In the genomic region with DNA sequence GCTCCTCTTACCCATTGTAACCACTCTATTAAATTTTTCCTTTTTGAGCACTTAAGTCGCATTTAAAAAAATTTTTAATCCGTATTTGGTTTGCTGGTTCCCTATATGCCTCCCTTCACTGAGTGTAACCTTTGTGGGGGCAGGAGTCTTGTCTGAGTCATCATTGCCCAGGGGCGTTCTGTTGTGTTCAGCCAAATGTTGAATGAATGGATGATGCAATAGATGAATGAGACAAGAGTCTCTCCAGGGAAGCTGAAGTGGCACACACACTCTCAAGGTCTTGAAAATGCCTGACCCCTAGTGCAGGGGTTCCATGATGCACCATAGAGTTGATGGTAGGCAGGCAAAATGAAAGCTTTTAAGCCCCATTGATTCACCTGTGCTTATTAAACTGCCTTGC, we compare ENCODE assay signal across 20 cellular contexts.
A peak's percentile ranks its signal among the peaks of the same experiment; 100 is the strongest.
DNase-seq lines count a peak whose midpoint lies in the region; ATAC-seq, FAIRE-seq and TF ChIP-seq lines count a peak whose summit lies in the region.
"Had no signal": no experiment of that assay in that cellular context is flagged by ENCODE, and none has a peak within 500 bp of the region (broad histone marks: within the 10 kb centered on the region; RNA-seq: fewer than 3 reads in every experiment).

No MANE protein-coding gene starts in this region.

- POLR2A ChIA-PET in HepG2 (lab: Yijun Ruan, JAX) (no interaction called here), H1 (lab: Charles Lee; ENCODE audit: partially characterized antibody) (no interaction called here)

- in situ Hi-C loops in HepG2 (cut with HindIII; ENCODE audit: extremely low pct_ligation_motif_present, low pct_unique_long_range_greater_than_20kb): no loop called here

- no peak overlapping the region for H2BK20ac ChIP-seq in H1 (ENCODE audit: low read length)

- no TSS peak for BruUV-seq in HepG2 (replicated peaks; lab: Mats Ljungman, UMichigan)

- H3K23ac ChIP-seq in H1 (ENCODE audit: insufficient read length): no peak overlapping the region

- H3K9ac ChIP-seq in HepG2 (ENCODE audit: insufficient read depth, low read depth, low read length) (no peak overlapping the region), H1 (replicated peaks in 1 of 4; ENCODE audit: extremely low read depth in 1 of 4, low read depth in 3 of 4, low read length in 3 of 4) (no peak overlapping the region)
- H3K9ac ChIP-seq: GM23248, KMS-11 had no signal

- no peaks in the 10 kb centered on the region for H3K4me1 ChIP-seq in HepG2 (ENCODE audit: insufficient read depth, low read length)
- no peaks in the 10 kb centered on the region for H3K4me1 ChIP-seq in right lobe of liver
- peaks cover 1 to 5% (median 4%) of the 10 kb centered on the region in 4 experiments; a peak in 4 of 7 replicates for H3K4me1 ChIP-seq in H1 (replicated peaks in 1 of 4; ENCODE audit: control insufficient read depth in 3 of 4, insufficient read depth in 4 of 4, low read length in 3 of 4)
- H3K4me1 ChIP-seq in tibial artery: no peaks in the 10 kb centered on the region
- H3K4me1 ChIP-seq: A549, SJSA1 had no signal

- H3K4me2 ChIP-seq in HepG2 (ENCODE audit: low read depth, low read length): no peak overlapping the region
- no peak overlapping the region for H3K4me2 ChIP-seq in H1 (ENCODE audit: insufficient read depth in 1 of 2, low read depth in 2 of 2, low read length in 2 of 2)
- H3K4me2 ChIP-seq: A549, KMS-11, PC-9 had no signal

- H3K23me2 ChIP-seq in H1 (ENCODE audit: low read depth, low read length): no peaks in the 10 kb centered on the region

- no peak overlapping the region for H4K91ac ChIP-seq in H1 (replicated peaks; ENCODE audit: insufficient read length, low read length)

- H3K36me3 ChIP-seq in HepG2 (replicated peaks in 1 of 2; ENCODE audit: control insufficient read depth in 1 of 2, insufficient read depth in 2 of 2, low read length in 2 of 2) (no peaks in the 10 kb centered on the region), right lobe of liver (no peaks in the 10 kb centered on the region), H1 (ENCODE audit: control insufficient read depth in 2 of 4, insufficient read depth in 4 of 4, low read length in 3 of 4) (no peaks in the 10 kb centered on the region), tibial artery (no peaks in the 10 kb centered on the region)
- H3K36me3 ChIP-seq: SJSA1 had no signal

- TF ChIP-seq CTCF in HepG2 (CRISPR knock-in tag; IDR thresholded peaks at IDR 0.05) (no peak), right lobe of liver (IDR thresholded peaks at IDR 0.05) (no peak), H1 (IDR thresholded peaks at IDR 0.05; ENCODE audit: control extremely low read depth in 1 of 3, insufficient read depth in 1 of 3, low read depth in 1 of 3, low read length in 3 of 3) (no peak), tibial artery (IDR thresholded peaks at IDR 0.05) (no peak)

- no peak overlapping the region for H3K4ac ChIP-seq in H1 (replicated peaks; ENCODE audit: insufficient read length, low read depth, low read length)

- WGBS in HepG2 (ENCODE audit: low lambda C conversion rate): 0% methylated on average over 3 of the region's 3 CpGs
- 65% methylated on average over 3 of the region's 3 CpGs for WGBS in right lobe of liver (ENCODE audit: insufficient coverage, low coverage, low lambda C conversion rate, missing lambda C conversion rate)
- 82% methylated on average over 3 of the region's 3 CpGs; no CpG with 5 or more reads in 1 of the 2 experiments for WGBS in H1 (ENCODE audit: extremely low coverage in 1 of 2, insufficient coverage in 1 of 2, insufficient read length in 1 of 2, insufficient replicate concordance in 2 of 2, low coverage in 1 of 2, low lambda C conversion rate in 2 of 2, missing lambda C conversion rate in 1 of 2), 2 experiments

- no peak overlapping the region for H4K5ac ChIP-seq in H1 (ENCODE audit: insufficient read length, low read depth, low read length)

- H3K18ac ChIP-seq in H1 (ENCODE audit: extremely low read depth, low read length): no peak overlapping the region

- H2AFZ ChIP-seq in HepG2 (ENCODE audit: low read length) (no peak overlapping the region), H1 (ENCODE audit: low read length) (no peak overlapping the region)
- H2AFZ ChIP-seq: GM23248, PC-9 had no signal

- no peak for TF ChIP-seq EP300 in HepG2 (IDR thresholded peaks at IDR 0.05; ENCODE audit: low read depth in 2 of 2, low read length in 2 of 2)
- no peak for TF ChIP-seq EP300 in HepG2 (CRISPR knock-in tag; IDR thresholded peaks at IDR 0.05; ENCODE audit: borderline replicate concordance)
- TF ChIP-seq EP300 in H1 (IDR thresholded peaks at IDR 0.05; ENCODE audit: borderline replicate concordance in 1 of 2, low read depth in 2 of 2, low read length in 2 of 2): no peak

- TF ChIP-seq RAD21 in HepG2 (CRISPR knock-in tag; IDR thresholded peaks at IDR 0.05): no peak
- no peak for TF ChIP-seq RAD21 in H1 (IDR thresholded peaks at IDR 0.05 in 1 of 2, conservative IDR thresholded peaks at IDR 0.05 in 1 of 2; ENCODE audit: low read depth in 2 of 2, low read length in 2 of 2)

- no peak for DNase-seq in HepG2 (ENCODE audit: low spot score)
- DNase-seq in right lobe of liver: no peak
- peak; percentile 76 for DNase-seq in NCI-H2227 treated with DMSO at 0.1 percent for 48 hours (lab: John Stamatoyannopoulos, UW)
- no peak for DNase-seq in H1 (ENCODE audit: low read depth in 1 of 2, low spot score in 2 of 2)
- no peak for DNase-seq in tibial artery
- no peak for DNase-seq in NCI-H2029 (lab: John Stamatoyannopoulos, UW)
- DNase-seq in ecto neural progenitor cell (ENCODE audit: low spot score): no peak
- DNase-seq: AML-193, COR-L47, GM23248, NCI-H1105, NCI-H1694, NCI-H2107, NCI-H526 treated with DMSO at 0.1 percent for 48 hours, PC-9, SW 1271 had no signal

- H2BK120ac ChIP-seq in H1 (replicated peaks; ENCODE audit: low read depth, low read length): no peak overlapping the region

- H2AK5ac ChIP-seq in H1 (ENCODE audit: low read depth, low read length): no peak overlapping the region

- H3K79me2 ChIP-seq in HepG2 (ENCODE audit: insufficient read depth, low read length) (no peaks in the 10 kb centered on the region), H1 (ENCODE audit: control insufficient read depth in 1 of 2, insufficient read depth in 2 of 2, low read length in 2 of 2) (no peaks in the 10 kb centered on the region)

- H3K79me1 ChIP-seq in H1 (ENCODE audit: low read depth, low read length): no peaks in the 10 kb centered on the region

- H3K4me3 ChIP-seq in HepG2 (replicated peaks in 1 of 3; ENCODE audit: insufficient read depth in 1 of 3, low read depth in 2 of 3, low read length in 3 of 3) (no peak overlapping the region), right lobe of liver (no peak overlapping the region), H1 (ENCODE audit: extremely low read depth in 1 of 4, insufficient read depth in 2 of 4, low read depth in 3 of 4, low read length in 4 of 4) (no peak overlapping the region), tibial artery (no peak overlapping the region)
- H3K4me3 ChIP-seq: A549, GM23248, PC-9, SJSA1 had no signal

- no peak for ATAC-seq in HepG2
- ATAC-seq in right lobe of liver: no peak
- ATAC-seq: A549 had no signal

- no peak overlapping the region for H3K14ac ChIP-seq in H1 (ENCODE audit: insufficient read length)

- intact Hi-C loops in HepG2 (cut with micrococcal nuclease; ENCODE audit: unreplicated experiment): no loop called here
- intact Hi-C loops in right lobe of liver (cut with DNase I): no loop called here
- intact Hi-C loops in tibial artery (cut with DNase I; ENCODE audit: low total_unique reads): no loop called here

- H3K27ac ChIP-seq in HepG2 (ENCODE audit: extremely low read length, insufficient read depth, low read length) (no peak overlapping the region), right lobe of liver (no peak overlapping the region), H1 (ENCODE audit: low read depth, low read length) (no peak overlapping the region), tibial artery (no peak overlapping the region)
- H3K27ac ChIP-seq: A549, GM23248, KMS-11, PC-9, SJSA1 had no signal

- H2BK15ac ChIP-seq in H1 (ENCODE audit: low read length): no peak overlapping the region

- CTCF ChIA-PET in HepG2 (lab: Yijun Ruan, JAX; ENCODE audit: low intra/inter-chr PET ratio, low total read pairs): no interaction called here
- CTCF ChIA-PET in H1 (lab: Charles Lee; ENCODE audit: partially characterized antibody): interaction anchor here (1.2 kb wide), 1 partner anchor 59 kb away, joined by 3 read pairs; no protein-coding TSS in a partner anchor

- no peak overlapping the region for H2BK5ac ChIP-seq in H1 (ENCODE audit: low read depth, low read length)

- H4K20me1 ChIP-seq in HepG2 (ENCODE audit: insufficient read depth, low read length): no peaks in the 10 kb centered on the region
- no peaks in the 10 kb centered on the region for H4K20me1 ChIP-seq in H1 (replicated peaks in 1 of 2; ENCODE audit: control insufficient read depth in 1 of 2, insufficient read depth in 2 of 2, low read length in 2 of 2)

- H3K9me3 ChIP-seq in HepG2 (ENCODE audit: low read length) (0 out of 2 replicates have a peak, but pooled peaks cover 7% of the 10 kb centered on the region), right lobe of liver (no peaks in the 10 kb centered on the region), H1 (ENCODE audit: insufficient read depth in 2 of 2, low read depth in 1 of 2, low read length in 1 of 2) (no peaks in the 10 kb centered on the region; a peak in 1 of 4 replicates), tibial artery (no peaks in the 10 kb centered on the region)
- H3K9me3 ChIP-seq: A549, SJSA1 had no signal

- no peak overlapping the region for H4K8ac ChIP-seq in H1 (ENCODE audit: extremely low read depth, insufficient read depth, low read length)

- FAIRE-seq in HepG2 (lab: Jason Lieb, UNC) (no peak), H1 (lab: Jason Lieb, UNC) (no peak)
- FAIRE-seq: A549, G401.6 had no signal

- no peak overlapping the region for H3K56ac ChIP-seq in H1 (replicated peaks; ENCODE audit: insufficient read length, low read depth, low read length)

- H3K27me3 ChIP-seq in HepG2 (ENCODE audit: control insufficient read depth in 1 of 2, insufficient read depth in 2 of 2, low read length in 2 of 2) (no peaks in the 10 kb centered on the region), right lobe of liver (no peaks in the 10 kb centered on the region), H1 (replicated peaks in 1 of 4; ENCODE audit: control insufficient read depth in 3 of 4, extremely low read depth in 1 of 4, insufficient read depth in 3 of 4, low read length in 3 of 4) (no peaks in the 10 kb centered on the region), tibial artery (no peaks in the 10 kb centered on the region)
- H3K27me3 ChIP-seq: SJSA1 had no signal

- no peak for TF ChIP-seq POLR2A in HepG2 (IDR thresholded peaks at IDR 0.05; ENCODE audit: insufficient read depth in 1 of 2, low read depth in 2 of 2, low read length in 2 of 2)
- TF ChIP-seq POLR2A in right lobe of liver (IDR thresholded peaks at IDR 0.05): no peak
- TF ChIP-seq POLR2A in H1 (IDR thresholded peaks at IDR 0.05; ENCODE audit: control extremely low read depth in 1 of 2, low read depth in 2 of 2, low read length in 2 of 2): no peak

- H2BK12ac ChIP-seq in H1 (ENCODE audit: low read depth, low read length): no peak overlapping the region

TF ChIP-seq in HepG2, 621 proteins besides CTCF, POLR2A, EP300 and RAD21 (continues in another document):
- TF ChIP-seq TAF1 (CRISPR knock-in tag; IDR thresholded peaks at IDR 0.05): no peak

TF ChIP-seq in H1, 55 proteins besides CTCF, POLR2A, EP300 and RAD21 (continues in another document):
- TF ChIP-seq SUZ12 (IDR thresholded peaks at IDR 0.05; ENCODE audit: low read length): no peak
- peak; percentile 38; the same call in 1 of the 2 replicates for TF ChIP-seq CEBPB (IDR thresholded peaks at IDR 0.05; ENCODE audit: low read depth, low read length)

Comparison
In these comparisons a context has a peak if more than half of its experiments do, and no peak if none do; other contexts are left out.
1. Of the 41 proteins assayed by ChIP-seq in both HepG2 and H1: peak only in HepG2: none; only in H1: none; in both: CEBPB; in neither: 40.